ENCODE assay signal across 23 cellular contexts in genomic region chr2:189125195-189125594, GRCh38.
"Had no signal": no experiment of that assay in that cellular context is flagged by ENCODE, and none has a peak within 500 bp of the region (broad histone marks: within the 10 kb centered on the region; RNA-seq: fewer than 3 reads in every experiment).

No MANE protein-coding gene starts in this region.

- H3K9me3 ChIP-seq: mucosa of descending colon, neutrophil, stomach, thyroid gland had no signal

- FAIRE-seq: colon had no signal

- H3K79me2 ChIP-seq: parathyroid adenoma had no signal

- H3K4me1 ChIP-seq: parathyroid adenoma, stomach, thyroid gland had no signal

- H3K4me3 ChIP-seq: dorsolateral prefrontal cortex, hepatocyte, mucosa of descending colon, stomach, thyroid gland had no signal

- H3K9me3 Mint-ChIP-seq: mesothelial cell of epicardium; naive B cell; natural killer cell treated with Interleukin-12 subunit alpha and Interleukin-12 subunit beta and Interleukin-15 and Interleukin-18, amount 100 ng/mL, for 72 hours; neural crest cell; stimulated activated effector memory CD8-positive, alpha-beta T cell treated with anti-CD3 and anti-CD28 coated beads, Interleukin-12 subunit alpha, Interleukin-12 subunit beta, amount 100 ng/mL, for 72 hours; type B pancreatic cell had no signal

- H3K27ac Mint-ChIP-seq: mesothelial cell of epicardium; naive B cell; natural killer cell treated with Interleukin-12 subunit alpha and Interleukin-12 subunit beta and Interleukin-15 and Interleukin-18, amount 100 ng/mL, for 72 hours; progenitor cell of endocrine pancreas; stimulated activated effector memory CD8-positive, alpha-beta T cell treated with anti-CD3 and anti-CD28 coated beads, Interleukin-12 subunit alpha, Interleukin-12 subunit beta, amount 100 ng/mL, for 72 hours; type B pancreatic cell had no signal

- H3K9ac ChIP-seq: parathyroid adenoma had no signal

- H3K27me3 Mint-ChIP-seq: natural killer cell treated with Interleukin-12 subunit alpha and Interleukin-12 subunit beta and Interleukin-15 and Interleukin-18, amount 100 ng/mL, for 72 hours; progenitor cell of endocrine pancreas; type B pancreatic cell had no signal

- H3K4me3 Mint-ChIP-seq: mesothelial cell of epicardium; naive B cell; natural killer cell treated with Interleukin-12 subunit alpha and Interleukin-12 subunit beta and Interleukin-15 and Interleukin-18, amount 100 ng/mL, for 72 hours; neural crest cell; stimulated activated effector memory CD8-positive, alpha-beta T cell treated with anti-CD3 and anti-CD28 coated beads, Interleukin-12 subunit alpha, Interleukin-12 subunit beta, amount 100 ng/mL, for 72 hours; type B pancreatic cell had no signal

- ATAC-seq: left lobe of liver; mucosa of descending colon; natural killer cell treated with Interleukin-12 subunit alpha and Interleukin-12 subunit beta and Interleukin-15 and Interleukin-18, amount 100 ng/mL, for 72 hours; sciatic nerve; stimulated activated effector memory CD8-positive, alpha-beta T cell treated with anti-CD3 and anti-CD28 coated beads, Interleukin-12 subunit alpha, Interleukin-12 subunit beta, amount 100 ng/mL, for 72 hours had no signal

- H3K27ac ChIP-seq: dorsolateral prefrontal cortex, hepatocyte, neutrophil, parathyroid adenoma, stomach, thyroid gland had no signal

- H2AFZ ChIP-seq: hepatocyte, parathyroid adenoma had no signal

- H3K4me2 ChIP-seq: hepatocyte had no signal

- H3K36me3 Mint-ChIP-seq: naive B cell; natural killer cell treated with Interleukin-12 subunit alpha and Interleukin-12 subunit beta and Interleukin-15 and Interleukin-18, amount 100 ng/mL, for 72 hours; stimulated activated effector memory CD8-positive, alpha-beta T cell treated with anti-CD3 and anti-CD28 coated beads, Interleukin-12 subunit alpha, Interleukin-12 subunit beta, amount 100 ng/mL, for 72 hours had no signal

- H3K36me3 ChIP-seq: neutrophil, stomach, thyroid gland had no signal

- H3K27me3 ChIP-seq: dorsolateral prefrontal cortex, hepatocyte, neutrophil, stomach, thyroid gland had no signal

- DNase-seq: dorsolateral prefrontal cortex; effector CD4-positive, alpha-beta T cell; kidney; mesenchymal stem cell; mucosa of descending colon; naive B cell; stimulated activated CD4-positive, alpha-beta T cell treated with anti-CD3 and anti-CD28 coated beads, Interleukin-2, amount 100 ng/mL, for 24 hours; stimulated activated CD4-positive, alpha-beta T cell treated with anti-CD3 and anti-CD28 coated beads, Interleukin-4, amount 100 ng/mL, for 24 hours; stimulated activated naive CD4-positive, alpha-beta T cell treated with Interleukin-2 at 50 U/mL for 16 hours; stomach; thyroid gland had no signal

- H3K4me1 Mint-ChIP-seq: naive B cell; stimulated activated effector memory CD8-positive, alpha-beta T cell treated with anti-CD3 and anti-CD28 coated beads, Interleukin-12 subunit alpha, Interleukin-12 subunit beta, amount 100 ng/mL, for 72 hours had no signal
